15 cellular contexts compared by ENCODE assay signal in genomic region chr11:110452720-110453119, GRCh38. TPM values are rescaled to one million over a fixed set of nuclear protein-coding genes. Genes with fewer than 3 reads are reported as not detected.
DNase-seq lines count a peak whose midpoint lies in the region; ATAC-seq and TF ChIP-seq lines count a peak whose summit lies in the region.
"Had no signal": no experiment of that assay in that cellular context is flagged by ENCODE, and none has a peak within 500 bp of the region (broad histone marks: within the 10 kb centered on the region; RNA-seq: fewer than 3 reads in every experiment).

No MANE protein-coding gene starts in this region.

- H3K4me1 Mint-ChIP-seq in activated CD8-positive, alpha-beta memory T cell treated with anti-CD3 and anti-CD28 coated beads, Interleukin-2, amount 10 ng/mL, durations not matched to agents 7 days and 5 days, result peaks cover 57% of the 10 kb centered on the region
- peaks cover 54% of the 10 kb centered on the region for H3K4me1 Mint-ChIP-seq in activated T-helper 2 cell treated with anti-CD3 and anti-CD28 coated beads, Interferon-gamma antibody, Interleukin-2, Interleukin-4, amounts not matched to agents 10 μg/mL and 5 μg/mL and 100 μg/mL, durations not matched to agents 14 hours and 24 hours and 36 hours (ENCODE audit: low read depth)

- CTCF ChIA-PET in activated CD8-positive, alpha-beta memory T cell treated with anti-CD3 and anti-CD28 coated beads, Interleukin-2, amount 10 ng/mL, durations not matched to agents 7 days and 5 days (lab: Charles Lee), result interaction anchor here (1.5 to 2.6 kb wide), 4 partner anchors 13 to 22 kb away, joined by 3 to 12 read pairs (median 7); partner anchors contain the start of gene FDX1

- peak; percentile 14 for ATAC-seq in activated CD8-positive, alpha-beta memory T cell treated with anti-CD3 and anti-CD28 coated beads, Interleukin-2, amount 10 ng/mL, durations not matched to agents 7 days and 5 days
- ATAC-seq in stimulated activated naive CD8-positive, alpha-beta T cell treated with anti-CD3 and anti-CD28 coated beads, Interleukin-15, Interleukin-2, amounts not matched to agents 100 U/mL and 50 U/mL, for 24 hours, result peak; percentile 52
- ATAC-seq in omental fat pad (ENCODE audit: low FRiP score), result no peak

- H3K27me3 Mint-ChIP-seq in activated CD8-positive, alpha-beta memory T cell treated with anti-CD3 and anti-CD28 coated beads, Interleukin-2, amount 10 ng/mL, durations not matched to agents 7 days and 5 days, result no peaks in the 10 kb centered on the region
- no peaks in the 10 kb centered on the region for H3K27me3 Mint-ChIP-seq in activated T-helper 2 cell treated with anti-CD3 and anti-CD28 coated beads, Interferon-gamma antibody, Interleukin-2, Interleukin-4, amounts not matched to agents 10 μg/mL and 5 μg/mL and 100 μg/mL, durations not matched to agents 14 hours and 24 hours and 36 hours (ENCODE audit: low read depth)
- H3K27me3 Mint-ChIP-seq: CD8-positive, alpha-beta memory T cell had no signal

- peaks cover 34% of the 10 kb centered on the region for H3K36me3 Mint-ChIP-seq in activated CD8-positive, alpha-beta memory T cell treated with anti-CD3 and anti-CD28 coated beads, Interleukin-2, amount 10 ng/mL, durations not matched to agents 7 days and 5 days
- H3K36me3 Mint-ChIP-seq in activated T-helper 2 cell treated with anti-CD3 and anti-CD28 coated beads, Interferon-gamma antibody, Interleukin-2, Interleukin-4, amounts not matched to agents 10 μg/mL and 5 μg/mL and 100 μg/mL, durations not matched to agents 14 hours and 24 hours and 36 hours (ENCODE audit: low read depth), result peaks cover 39% of the 10 kb centered on the region

- intact Hi-C loops in activated T-helper 2 cell treated with anti-CD3 and anti-CD28 coated beads, Interferon-gamma antibody, Interleukin-2, Interleukin-4, amounts not matched to agents 10 μg/mL and 5 μg/mL and 100 μg/mL, durations not matched to agents 14 hours and 24 hours and 36 hours (cut with micrococcal nuclease), result loop anchor here (1.0 to 5.0 kb wide), 8 partner anchors 23 to 1075 kb away; partner anchors contain the start of genes ARHGAP20, FDX1, POU2AF1 and ZC3H12C

- no peak for TF ChIP-seq CTCF in omental fat pad (IDR thresholded peaks at IDR 0.05)

- peak overlapping the region; percentile 84 for H3K27ac Mint-ChIP-seq in activated CD8-positive, alpha-beta memory T cell treated with anti-CD3 and anti-CD28 coated beads, Interleukin-2, amount 10 ng/mL, durations not matched to agents 7 days and 5 days
- H3K27ac Mint-ChIP-seq in activated T-helper 2 cell treated with anti-CD3 and anti-CD28 coated beads, Interferon-gamma antibody, Interleukin-2, Interleukin-4, amounts not matched to agents 10 μg/mL and 5 μg/mL and 100 μg/mL, durations not matched to agents 14 hours and 24 hours and 36 hours, result peak overlapping the region; percentile 59

- H3K4me3 Mint-ChIP-seq in activated CD8-positive, alpha-beta memory T cell treated with anti-CD3 and anti-CD28 coated beads, Interleukin-2, amount 10 ng/mL, durations not matched to agents 7 days and 5 days, result no peak overlapping the region
- peak overlapping the region; percentile 34 for H3K4me3 Mint-ChIP-seq in activated T-helper 2 cell treated with anti-CD3 and anti-CD28 coated beads, Interferon-gamma antibody, Interleukin-2, Interleukin-4, amounts not matched to agents 10 μg/mL and 5 μg/mL and 100 μg/mL, durations not matched to agents 14 hours and 24 hours and 36 hours (ENCODE audit: low read depth)
- H3K4me3 Mint-ChIP-seq: CD8-positive, alpha-beta memory T cell had no signal

- peaks cover 2% of the 10 kb centered on the region for H3K9me3 Mint-ChIP-seq in activated CD8-positive, alpha-beta memory T cell treated with anti-CD3 and anti-CD28 coated beads, Interleukin-2, amount 10 ng/mL, durations not matched to agents 7 days and 5 days (ENCODE audit: low read depth)
- H3K9me3 Mint-ChIP-seq in activated T-helper 2 cell treated with anti-CD3 and anti-CD28 coated beads, Interferon-gamma antibody, Interleukin-2, Interleukin-4, amounts not matched to agents 10 μg/mL and 5 μg/mL and 100 μg/mL, durations not matched to agents 14 hours and 24 hours and 36 hours, result peaks cover 10% of the 10 kb centered on the region
- H3K9me3 Mint-ChIP-seq: CD8-positive, alpha-beta memory T cell had no signal

- no peak for DNase-seq in activated CD8-positive, alpha-beta memory T cell treated with anti-CD3 and anti-CD28 coated beads, Interleukin-2, amount 10 ng/mL, durations not matched to agents 7 days and 5 days
- DNase-seq in activated CD8-positive, alpha-beta memory T cell treated with anti-CD3 and anti-CD28 coated beads, Interleukin-2, amount 50 U/mL, for 4 hours, result no peak
- peak; percentile 64 for DNase-seq in MV-4-11 (lab: John Stamatoyannopoulos, UW)
- no peak for DNase-seq in activated T-helper 2 cell treated with anti-CD3 and anti-CD28 coated beads, Interferon-gamma antibody, Interleukin-2, Interleukin-4, amounts not matched to agents 10 μg/mL and 5 μg/mL and 100 μg/mL, durations not matched to agents 14 hours and 24 hours and 36 hours (ENCODE audit: low spot score)
- DNase-seq in stimulated activated naive CD8-positive, alpha-beta T cell treated with anti-CD3 and anti-CD28 coated beads, Interleukin-15, Interleukin-2, amounts not matched to agents 100 U/mL and 50 U/mL, for 24 hours, result no peak
- no peak for DNase-seq in NCI-H1048 (lab: John Stamatoyannopoulos, UW)
- DNase-seq in omental fat pad (ENCODE audit: low spot score), result no peak
- DNase-seq: CD8-positive, alpha-beta memory T cell; DND-41; GOT3; NCI-H1436 treated with DMSO at 0.1 percent for 48 hours; NCI-H2029 treated with DMSO at 0.1 percent for 48 hours; NCI-H2171 treated with DMSO at 0.1 percent for 48 hours; NCI-H748 treated with DMSO at 0.1 percent for 48 hours; PC-9 had no signal

RNA-seq across cellular contexts. Expression of gene FDX1, which starts 23.0 kb away (rescaled TPM):
- 10 to 100 TPM; 11.2 to 19.0 TPM for total RNA-seq in activated CD8-positive, alpha-beta memory T cell treated with anti-CD3 and anti-CD28 coated beads, Interleukin-2, amount 10 ng/mL, durations not matched to agents 7 days and 5 days
- total RNA-seq in activated T-helper 2 cell treated with anti-CD3 and anti-CD28 coated beads, Interferon-gamma antibody, Interleukin-2, Interleukin-4, amounts not matched to agents 10 μg/mL and 5 μg/mL and 100 μg/mL, durations not matched to agents 14 hours and 24 hours and 36 hours, result 13.0 and 13.1 TPM in 2 replicates
- total RNA-seq in omental fat pad, result 10 to 100 TPM; 10.7 to 20.9 (median 11.9) TPM
